ENCODE assay signal across 8 cellular contexts in genomic region chr2:54560146-54560881, GRCh38.
DNase-seq lines count a peak whose midpoint lies in the region; ATAC-seq and TF ChIP-seq lines count a peak whose summit lies in the region.

No MANE protein-coding gene starts in this region.

- TF ChIP-seq CTCF in GM13976 (IDR thresholded peaks at IDR 0.05; ENCODE audit: borderline replicate concordance, control extremely low read depth, extremely low read depth, insufficient read depth, missing control alignments): no peak
- TF ChIP-seq CTCF in NB4 (IDR thresholded peaks at IDR 0.05; ENCODE audit: low read depth, low read length): no peak
- TF ChIP-seq CTCF in gastrocnemius medialis (IDR thresholded peaks at IDR 0.05 in 4 of 5, conservative IDR thresholded peaks at IDR 0.05 in 1 of 5): peak in 1 of 5 experiments; percentile 10

- ATAC-seq in HG02623 (IDR thresholded peaks at IDR 0.05; ENCODE audit: unreplicated experiment) (peak; percentile 39), right cardiac atrium (peak; percentile 40 to 59), gastrocnemius medialis (peak; percentile 22 to 24)
- ATAC-seq in activated naive CD8-positive, alpha-beta T cell treated with anti-CD3 and anti-CD28 coated beads, Interleukin-2, amount 50 U/mL, for 24 hours: peak; percentile 48

- WGBS in right cardiac atrium: 19% methylated on average over 19 of the region's 19 CpGs

- DNase-seq in A172 (ENCODE audit: low spot score): peak; percentile 86
- DNase-seq in GM13976 (ENCODE audit: low spot score): peak; percentile 76
- DNase-seq in NB4 (ENCODE audit: low read depth): peak; percentile 86
- peak; percentile 36 for DNase-seq in activated naive CD8-positive, alpha-beta T cell treated with anti-CD3 and anti-CD28 coated beads, Interleukin-2, amount 50 U/mL, for 24 hours
- DNase-seq in right cardiac atrium: peak; percentile 48 to 66 (median 62)
- no peak for DNase-seq in gastrocnemius medialis
- DNase-seq in NCI-H748 (lab: John Stamatoyannopoulos, UW; ENCODE audit: unreplicated experiment): no peak

- H3K27ac Mint-ChIP-seq in activated naive CD8-positive, alpha-beta T cell treated with anti-CD3 and anti-CD28 coated beads, Interleukin-2, amount 50 U/mL, for 24 hours: peak overlapping the region; percentile 91

- peak overlapping the region; percentile 92 for H3K27ac ChIP-seq in right cardiac atrium (ENCODE audit: low read length)
- H3K27ac ChIP-seq in gastrocnemius medialis: peak overlapping the region; percentile 73 to 87 (median 78)

- H3K4me3 ChIP-seq in NB4 (ENCODE audit: low read depth, low read length) (peak overlapping the region; percentile 93), right cardiac atrium (ENCODE audit: low read length) (peak overlapping the region; percentile 48), gastrocnemius medialis (peak overlapping the region; percentile 51 to 71 (median 52))

- H3K4me1 Mint-ChIP-seq in activated naive CD8-positive, alpha-beta T cell treated with anti-CD3 and anti-CD28 coated beads, Interleukin-2, amount 50 U/mL, for 24 hours: peaks cover 57% of the 10 kb centered on the region

- H3K27me3 ChIP-seq in right cardiac atrium (ENCODE audit: control insufficient read depth, insufficient read depth) (no peaks in the 10 kb centered on the region), gastrocnemius medialis (no peaks in the 10 kb centered on the region)

- H3K4me3 Mint-ChIP-seq in activated naive CD8-positive, alpha-beta T cell treated with anti-CD3 and anti-CD28 coated beads, Interleukin-2, amount 50 U/mL, for 24 hours: peak overlapping the region; percentile 91

- H3K9me3 ChIP-seq in right cardiac atrium (ENCODE audit: control insufficient read depth, low read length): no peaks in the 10 kb centered on the region
- no peaks in the 10 kb centered on the region for H3K9me3 ChIP-seq in gastrocnemius medialis

- H3K36me3 ChIP-seq in gastrocnemius medialis: no peaks in the 10 kb centered on the region

- peak; percentile 43 for TF ChIP-seq POLR2A in NB4 (IDR thresholded peaks at IDR 0.05; ENCODE audit: extremely low read depth, insufficient read length)
- TF ChIP-seq POLR2A in gastrocnemius medialis (IDR thresholded peaks at IDR 0.05): peak; percentile 8 to 42

- peaks cover 23% of the 10 kb centered on the region for H3K4me1 ChIP-seq in right cardiac atrium (ENCODE audit: control insufficient read depth, insufficient read depth, low read length)
- peaks cover 39 to 61% of the 10 kb centered on the region in 2 donors for H3K4me1 ChIP-seq in gastrocnemius medialis

- in situ Hi-C loops in GM13976 (cut with MboI; ENCODE audit: low sequenced_read_pairs, unreplicated experiment): no loop called here
- in situ Hi-C loops in gastrocnemius medialis (cut with MboI; ENCODE audit: low sequenced_read_pairs in 4 of 4): no loop called here

- H3K27me3 Mint-ChIP-seq in activated naive CD8-positive, alpha-beta T cell treated with anti-CD3 and anti-CD28 coated beads, Interleukin-2, amount 50 U/mL, for 24 hours: no peaks in the 10 kb centered on the region

- no peaks in the 10 kb centered on the region for H3K9me3 Mint-ChIP-seq in activated naive CD8-positive, alpha-beta T cell treated with anti-CD3 and anti-CD28 coated beads, Interleukin-2, amount 50 U/mL, for 24 hours

- intact Hi-C loops in right cardiac atrium (cut with DNase I): no loop called here
- intact Hi-C loops in gastrocnemius medialis (cut with DNase I; ENCODE audit: low total_unique reads): no loop called here

- no peaks in the 10 kb centered on the region for H3K36me3 Mint-ChIP-seq in activated naive CD8-positive, alpha-beta T cell treated with anti-CD3 and anti-CD28 coated beads, Interleukin-2, amount 50 U/mL, for 24 hours (ENCODE audit: low read depth)

Comparison
In these comparisons a context has a peak if more than half of its experiments do, and no peak if none do; other contexts are left out.
1. DNase-seq: peak in A172 (single experiment), GM13976 (single experiment), NB4 (single experiment), activated naive CD8-positive, alpha-beta T cell treated with anti-CD3 and anti-CD28 coated beads, Interleukin-2, amount 50 U/mL, for 24 hours (single experiment) and right cardiac atrium (3 of 3); none in gastrocnemius medialis (0 of 2) and NCI-H748 (single experiment).
2. Peak in every context shown above with its lines, with median percentiles within 50 percentile points of each other: ATAC-seq and H3K4me3 ChIP-seq.